Comparison of ENCODE assay signal across 8 cellular contexts in the genomic region with DNA sequence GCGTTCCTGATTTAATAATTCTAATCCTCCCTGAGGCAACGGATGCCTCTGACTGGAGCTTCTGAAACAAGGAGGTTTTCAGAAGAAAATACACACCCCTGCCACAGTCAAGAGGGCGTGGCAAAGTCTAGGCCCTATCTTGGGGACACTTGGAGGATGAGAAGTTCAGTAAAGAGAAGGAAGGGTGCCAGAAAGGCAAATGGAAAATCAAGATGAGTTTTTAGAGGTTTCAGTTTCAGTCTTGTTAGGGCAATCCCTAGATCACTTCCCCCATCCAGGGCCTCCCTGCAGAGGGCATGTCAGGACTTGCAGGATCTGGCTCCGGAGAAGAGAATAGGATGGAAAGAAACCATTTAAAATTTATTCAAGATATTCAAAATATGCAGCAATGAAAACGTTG. TPM values are rescaled to one million over a fixed set of nuclear protein-coding genes. Genes with fewer than 3 reads are reported as not detected.
A peak's percentile ranks its signal among the peaks of the same experiment; 100 is the strongest.
DNase-seq lines count a peak whose midpoint lies in the region; ATAC-seq and TF ChIP-seq lines count a peak whose summit lies in the region.

No MANE protein-coding gene starts in this region.

- H3K4me3 ChIP-seq in breast epithelium (peak overlapping the region in 2 of 3 donors; percentile 39 to 47), upper lobe of right lung (no peak overlapping the region)

- no peak for TF ChIP-seq POLR2A in breast epithelium (IDR thresholded peaks at IDR 0.05)

- DNase-seq in Ammon's horn (ENCODE audit: low spot score) (peak; percentile 59), NCI-H2171 treated with DMSO at 0.1 percent for 48 hours (lab: John Stamatoyannopoulos, UW) (peak; percentile 79), breast epithelium (ENCODE audit: low spot score in 2 of 2) (peak in 1 of 2 donors; percentile 81), left kidney (ENCODE audit: low read depth, low spot score) (peak; percentile 47), upper lobe of right lung (no peak), NCI-H774 (lab: John Stamatoyannopoulos, UW) (no peak)

- H3K27ac ChIP-seq in breast epithelium (peak overlapping the region; percentile 87 to 88), upper lobe of right lung (peak overlapping the region; percentile 58)

- no peaks in the 10 kb centered on the region for H3K27me3 ChIP-seq in breast epithelium
- H3K27me3 ChIP-seq in upper lobe of right lung = no peaks in the 10 kb centered on the region

- H3K36me3 ChIP-seq in breast epithelium (no peaks in the 10 kb centered on the region), upper lobe of right lung (no peaks in the 10 kb centered on the region)

- peak; percentile 48 for ATAC-seq in GM21576 (IDR thresholded peaks at IDR 0.05; ENCODE audit: unreplicated experiment)
- ATAC-seq in upper lobe of right lung = peak; percentile 73
- ATAC-seq in GM21737 (IDR thresholded peaks at IDR 0.05; ENCODE audit: unreplicated experiment) = no peak

- TF ChIP-seq CTCF in breast epithelium (IDR thresholded peaks at IDR 0.05) (no peak), upper lobe of right lung (IDR thresholded peaks at IDR 0.05) (no peak)

- no peaks in the 10 kb centered on the region for H3K4me1 ChIP-seq in breast epithelium
- no peaks in the 10 kb centered on the region for H3K4me1 ChIP-seq in upper lobe of right lung

- intact Hi-C loops in breast epithelium (cut with DNase I; ENCODE audit: low total_unique reads) (no loop called here), upper lobe of right lung (cut with DNase I) (no loop called here)

- H3K9me3 ChIP-seq in breast epithelium = no peaks in the 10 kb centered on the region
- H3K9me3 ChIP-seq in upper lobe of right lung = no peaks in the 10 kb centered on the region

RNA-seq across cellular contexts. Expression of a gene that starts 28.5 kb away (rescaled TPM):
- total RNA-seq in breast epithelium (10 to 100 TPM; 21.6 to 53.6 (median 33.0) TPM), upper lobe of right lung (11.1 TPM)

Comparison
In these comparisons a context has a peak if more than half of its experiments do, and no peak if none do; other contexts are left out.
1. DNase-seq: peak in Ammon's horn (single experiment), NCI-H2171 treated with DMSO at 0.1 percent for 48 hours (single experiment) and left kidney (single experiment); none in upper lobe of right lung (single experiment) and NCI-H774 (single experiment).